1 cellular context compared by ENCODE assay signal in the genomic region with DNA sequence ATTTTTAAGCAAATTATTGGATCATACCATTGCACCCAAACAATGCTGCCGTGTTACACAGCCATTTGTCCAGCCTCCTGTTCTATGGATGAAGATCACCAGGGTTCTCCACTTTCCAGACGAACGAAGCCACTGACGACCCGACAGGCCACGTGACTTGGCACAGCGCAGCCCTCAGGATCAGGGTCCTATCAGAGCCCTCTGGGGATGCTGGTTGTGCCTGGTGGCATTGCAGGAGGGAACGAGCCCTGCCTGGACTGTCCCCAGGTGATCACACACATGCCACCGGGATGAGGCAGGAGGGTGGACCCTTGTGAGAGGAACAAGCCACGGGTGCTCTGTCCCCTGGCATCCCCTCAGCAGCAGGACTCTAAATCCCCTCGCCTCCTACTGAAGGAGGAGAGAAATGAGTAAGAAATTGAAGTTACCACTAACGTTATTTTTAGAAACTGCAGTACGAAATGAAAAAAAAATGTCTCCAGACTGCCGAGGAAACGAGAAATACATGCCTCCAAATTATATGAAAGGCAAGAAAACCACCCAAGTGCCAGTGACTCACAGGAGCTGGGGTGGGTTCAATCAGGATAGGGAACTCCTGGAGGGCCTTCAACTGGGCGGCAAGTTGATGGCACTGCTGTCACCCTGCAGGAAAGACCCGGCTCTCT.
A peak's percentile ranks its signal among the peaks of the same experiment; 100 is the strongest.
TF ChIP-seq lines count a peak whose summit lies in the region.

No MANE protein-coding gene starts in this region.

TF ChIP-seq in K562, 482 proteins besides CTCF, POLR2A, EP300 and RAD21:
- TF ChIP-seq, protein P1, sequence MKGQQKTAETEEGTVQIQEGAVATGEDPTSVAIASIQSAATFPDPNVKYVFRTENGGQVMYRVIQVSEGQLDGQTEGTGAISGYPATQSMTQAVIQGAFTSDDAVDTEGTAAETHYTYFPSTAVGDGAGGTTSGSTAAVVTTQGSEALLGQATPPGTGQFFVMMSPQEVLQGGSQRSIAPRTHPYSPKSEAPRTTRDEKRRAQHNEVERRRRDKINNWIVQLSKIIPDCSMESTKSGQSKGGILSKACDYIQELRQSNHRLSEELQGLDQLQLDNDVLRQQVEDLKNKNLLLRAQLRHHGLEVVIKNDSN (CRISPR knock-in tag; IDR thresholded peaks at IDR 0.05): 0 out of 2 replicates have a peak, but pooled peaks have one; percentile 37
- TF ChIP-seq, protein P2, sequence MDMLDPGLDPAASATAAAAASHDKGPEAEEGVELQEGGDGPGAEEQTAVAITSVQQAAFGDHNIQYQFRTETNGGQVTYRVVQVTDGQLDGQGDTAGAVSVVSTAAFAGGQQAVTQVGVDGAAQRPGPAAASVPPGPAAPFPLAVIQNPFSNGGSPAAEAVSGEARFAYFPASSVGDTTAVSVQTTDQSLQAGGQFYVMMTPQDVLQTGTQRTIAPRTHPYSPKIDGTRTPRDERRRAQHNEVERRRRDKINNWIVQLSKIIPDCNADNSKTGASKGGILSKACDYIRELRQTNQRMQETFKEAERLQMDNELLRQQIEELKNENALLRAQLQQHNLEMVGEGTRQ (CRISPR knock-in tag; IDR thresholded peaks at IDR 0.05): peak; percentile 37; the same call in 1 of the 2 replicates
- no peak for TF ChIP-seq HIVEP1 (CRISPR knock-in tag; IDR thresholded peaks at IDR 0.05)
TF ChIP-seq in K562: peak in this region for 2.
